12 cellular contexts compared by ENCODE assay signal in genomic region chr15:82821851-82822250, GRCh38. TPM values are rescaled to one million over a fixed set of nuclear protein-coding genes. Genes with fewer than 3 reads are reported as not detected.
DNase-seq lines count a peak whose midpoint lies in the region; ATAC-seq and TF ChIP-seq lines count a peak whose summit lies in the region.
"Not testable (repeated sequence)": the region's sequence is repeated elsewhere in the genome, so short reads cannot be mapped to it uniquely, and the experiment has no call there.
"Had no signal": no experiment of that assay in that cellular context is flagged by ENCODE, and none has a peak within 500 bp of the region (broad histone marks: within the 10 kb centered on the region; RNA-seq: fewer than 3 reads in every experiment).

No MANE protein-coding gene starts in this region.

- DNase-seq in EH (ENCODE audit: low read depth) (peak; percentile 30), HFFc6 (peak; percentile 23), astrocyte of the spinal cord (ENCODE audit: low read depth, low spot score) (peak; percentile 26), fibroblast of pulmonary artery (ENCODE audit: low read depth) (peak; percentile 14)
- DNase-seq in T-helper 17 cell; chondrocyte (ENCODE audit: low spot score): not testable (repeated sequence)

- H3K27ac Mint-ChIP-seq in HFFc6, result peak overlapping the region; percentile 24; the same call in 1 of the 2 replicates
- H3K27ac Mint-ChIP-seq in T-helper 17 cell, result peak overlapping the region; percentile 68
- peak overlapping the region; percentile 5 for H3K27ac Mint-ChIP-seq in chondrocyte (ENCODE audit: unreplicated experiment)

- not testable (repeated sequence) for H3K27me3 Mint-ChIP-seq in HFFc6 (ENCODE audit: insufficient read depth); T-helper 17 cell; chondrocyte (ENCODE audit: low read depth)

- not testable (repeated sequence) for H3K9me3 Mint-ChIP-seq in HFFc6; chondrocyte (ENCODE audit: low read depth)

- peaks cover 31% of the 10 kb centered on the region; the same call in 1 of the 2 replicates for H3K36me3 Mint-ChIP-seq in HFFc6 (ENCODE audit: low read depth)
- H3K36me3 Mint-ChIP-seq in T-helper 17 cell (ENCODE audit: low read depth), result not testable (repeated sequence)
- peaks cover 32% of the 10 kb centered on the region for H3K36me3 Mint-ChIP-seq in chondrocyte (ENCODE audit: low read depth)

- TF ChIP-seq CTCF in HFFc6 (IDR thresholded peaks at IDR 0.05); astrocyte of the spinal cord (IDR thresholded peaks at IDR 0.05; ENCODE audit: low read depth, low read length); chondrocyte (IDR thresholded peaks at IDR 0.05); fibroblast of pulmonary artery (IDR thresholded peaks at IDR 0.05; ENCODE audit: low read length, missing control alignments): not testable (repeated sequence)

- in situ Hi-C loops in astrocyte of the spinal cord (cut with HindIII; ENCODE audit: low sequenced_read_pairs), result not testable (repeated sequence)

- not testable (repeated sequence) for ATAC-seq in T-helper 17 cell

- H3K4me1 Mint-ChIP-seq in HFFc6 (ENCODE audit: low read depth), result peaks cover 21% of the 10 kb centered on the region
- peaks cover 11% of the 10 kb centered on the region for H3K4me1 Mint-ChIP-seq in T-helper 17 cell
- H3K4me1 Mint-ChIP-seq in chondrocyte (ENCODE audit: low read depth), result peaks cover 10% of the 10 kb centered on the region

- not testable (repeated sequence) for H3K4me3 Mint-ChIP-seq in HFFc6; T-helper 17 cell; chondrocyte (ENCODE audit: unreplicated experiment)

- not testable (repeated sequence) for H3K4me3 ChIP-seq in astrocyte of the spinal cord (ENCODE audit: low read depth, low read length); fibroblast of pulmonary artery (replicated peaks; ENCODE audit: low read depth, low read length)

- not testable (repeated sequence) for H3K9me3 ChIP-seq in T-helper 17 cell (ENCODE audit: control insufficient read depth, low read length, poor library complexity, severe bottlenecking)

RNA-seq across cellular contexts. Expression of gene WHAMM, which starts 12.4 kb away (rescaled TPM):
- total RNA-seq in HFFc6 (2021; fragmentation: NEBNext Ultra II Directional; extraction: Animal tissue kit (Norgen Biotek cat#: 25700)), result 1 to 10 TPM; 5.8 to 7.4 (median 6.3) TPM
- 10 to 100 TPM; 91.2 to 99.7 TPM for total RNA-seq in T-helper 17 cell
- total RNA-seq in chondrocyte, result 6.4 to 10.0 TPM (median 9.1 TPM) in 3 replicates

RNA-seq across cellular contexts. Expression of gene FSD2, which starts 16.0 kb away (rescaled TPM):
- total RNA-seq in HFFc6 (2021; fragmentation: NEBNext Ultra II Directional; extraction: Animal tissue kit (Norgen Biotek cat#: 25700)), result not detected
- total RNA-seq in T-helper 17 cell (not detected), chondrocyte (not detected in 3 replicates)
- total RNA-seq: A172; Caco-2; CD4-positive, alpha-beta T cell; H1; H9; HT-29 had no signal

Comparison
In these comparisons a context has a peak if more than half of its experiments do, and no peak if none do; other contexts are left out.
1. H3K27ac Mint-ChIP-seq: peak in every context shown above with its lines; median percentile 68 in T-helper 17 cell; 24 in HFFc6; 5 in chondrocyte.